ENCODE assay signal across 20 cellular contexts in genomic region chr7:108449577-108449920, GRCh38. TPM values are rescaled to one million over a fixed set of nuclear protein-coding genes. Genes with fewer than 3 reads are reported as not detected.
"Had no signal": no experiment of that assay in that cellular context is flagged by ENCODE, and none has a peak within 500 bp of the region (broad histone marks: within the 10 kb centered on the region; RNA-seq: fewer than 3 reads in every experiment).

No MANE protein-coding gene starts in this region.

- H3K27ac ChIP-seq: heart left ventricle, left lung, right atrium auricular region, skin epidermis, suprapubic skin had no signal

- DNase-seq: activated B cell treated with CpG ODN at 0.5 μM for 24 hours; activated CD4-positive, alpha-beta T cell treated with anti-CD3 and anti-CD28 coated beads, Interleukin-2, amount 10 ng/mL, durations not matched to agents 24 days and 14 days; activated naive CD8-positive, alpha-beta T cell treated with anti-CD3 and anti-CD28 coated beads for 36 hours; cerebellar nuclear complex; heart left ventricle; left lung; mammary epithelial cell; naive B cell; stimulated activated CD4-positive, alpha-beta T cell treated with anti-CD3 and anti-CD28 coated beads, Interleukin-4, amount 100 ng/mL, for 4 hours; stimulated activated CD8-positive, alpha-beta memory T cell treated with anti-CD3 and anti-CD28 coated beads, Interleukin-4, amount 100 ng/mL, for 48 hours; stimulated activated naive CD4-positive, alpha-beta T cell treated with Interleukin-2 at 50 U/mL for 16 hours; T-helper 17 cell had no signal

- H3K4me3 ChIP-seq: heart left ventricle, left lung, right atrium auricular region, skin epidermis, suprapubic skin had no signal

- H3K27me3 ChIP-seq: right atrium auricular region had no signal

- H3K36me3 Mint-ChIP-seq: activated naive CD8-positive, alpha-beta T cell treated with anti-CD3 and anti-CD28 coated beads for 36 hours; naive B cell; type B pancreatic cell had no signal

- H3K27ac Mint-ChIP-seq: activated B cell treated with CpG ODN at 0.5 μM for 24 hours; activated CD4-positive, alpha-beta T cell treated with anti-CD3 and anti-CD28 coated beads, Interleukin-2, amount 10 ng/mL, durations not matched to agents 24 days and 14 days; activated naive CD8-positive, alpha-beta T cell treated with anti-CD3 and anti-CD28 coated beads for 36 hours; activated T-helper 1 cell treated with anti-CD3 and anti-CD28 coated beads, Interleukin-12 subunit alpha, Interleukin-12 subunit beta, Interleukin-2, Interleukin-4 antibody, amounts not matched to agents 30 ng/mL and 10 ng/mL and 1 ng/mL, durations not matched to agents 14 hours and 24 hours and 36 hours; dendritic cell treated with granulocyte-macrophage colony-stimulating factor and Interleukin-4, amounts not matched to agents 40 ng/mL and 50 ng/mL, for 4 days; naive B cell; T-helper 17 cell; type B pancreatic cell had no signal

- FAIRE-seq: frontal cortex, islet of Langerhans had no signal

- H3K4me3 Mint-ChIP-seq: activated B cell treated with CpG ODN at 0.5 μM for 24 hours; activated CD4-positive, alpha-beta T cell treated with anti-CD3 and anti-CD28 coated beads, Interleukin-2, amount 10 ng/mL, durations not matched to agents 24 days and 14 days; activated naive CD8-positive, alpha-beta T cell treated with anti-CD3 and anti-CD28 coated beads for 36 hours; activated T-helper 1 cell treated with anti-CD3 and anti-CD28 coated beads, Interleukin-12 subunit alpha, Interleukin-12 subunit beta, Interleukin-2, Interleukin-4 antibody, amounts not matched to agents 30 ng/mL and 10 ng/mL and 1 ng/mL, durations not matched to agents 14 hours and 24 hours and 36 hours; dendritic cell treated with granulocyte-macrophage colony-stimulating factor and Interleukin-4, amounts not matched to agents 40 ng/mL and 50 ng/mL, for 4 days; T-helper 17 cell had no signal

- H3K36me3 ChIP-seq: heart left ventricle, left lung, right atrium auricular region, suprapubic skin had no signal

- H3K27me3 Mint-ChIP-seq: activated naive CD8-positive, alpha-beta T cell treated with anti-CD3 and anti-CD28 coated beads for 36 hours had no signal

- H3K9me3 ChIP-seq: heart left ventricle, left lung, right atrium auricular region, suprapubic skin had no signal

- H3K9me3 Mint-ChIP-seq: activated B cell treated with CpG ODN at 0.5 μM for 24 hours; activated CD4-positive, alpha-beta T cell treated with anti-CD3 and anti-CD28 coated beads, Interleukin-2, amount 10 ng/mL, durations not matched to agents 24 days and 14 days; activated naive CD8-positive, alpha-beta T cell treated with anti-CD3 and anti-CD28 coated beads for 36 hours; activated T-helper 1 cell treated with anti-CD3 and anti-CD28 coated beads, Interleukin-12 subunit alpha, Interleukin-12 subunit beta, Interleukin-2, Interleukin-4 antibody, amounts not matched to agents 30 ng/mL and 10 ng/mL and 1 ng/mL, durations not matched to agents 14 hours and 24 hours and 36 hours; dendritic cell treated with granulocyte-macrophage colony-stimulating factor and Interleukin-4, amounts not matched to agents 40 ng/mL and 50 ng/mL, for 4 days; naive B cell; type B pancreatic cell had no signal

RNA-seq across cellular contexts. Expression of gene NRCAM, which starts 6.7 kb away (rescaled TPM):
- total RNA-seq: activated CD4-positive, alpha-beta T cell treated with anti-CD3 and anti-CD28 coated beads, Interleukin-2, amount 10 ng/mL, durations not matched to agents 24 days and 14 days; T-helper 17 cell had no signal
